In genomic region chr13:28449826-28450773, GRCh38 we compare ENCODE assay signal across 13 cellular contexts. TPM values are rescaled to one million over a fixed set of nuclear protein-coding genes. Genes with fewer than 3 reads are reported as not detected.
DNase-seq lines count a peak whose midpoint lies in the region; FAIRE-seq and TF ChIP-seq lines count a peak whose summit lies in the region.
"Had no signal": no experiment of that assay in that cellular context is flagged by ENCODE, and none has a peak within 500 bp of the region (broad histone marks: within the 10 kb centered on the region; RNA-seq: fewer than 3 reads in every experiment).

No MANE protein-coding gene starts in this region.

- FAIRE-seq in GM12891 (lab: Jason Lieb, UNC): peak; percentile 33

- DNase-seq in GM12891 (ENCODE audit: insufficient read length, low spot score) (no peak), HCEC 1CT (peak; percentile 11), WERI-Rb-1 (peak; percentile 70), SIG-M5 treated with dmso at 0.1 percent for 504 hours (lab: John Stamatoyannopoulos, UW; ENCODE audit: unreplicated experiment) (no peak), NCI-H2029 treated with DMSO at 0.1 percent for 48 hours (lab: John Stamatoyannopoulos, UW) (no peak), foreskin melanocyte (no peak)
- DNase-seq in stimulated activated CD4-positive, alpha-beta T cell treated with anti-CD3 and anti-CD28 coated beads, Interleukin-2, amount 100 ng/mL, for 48 hours: no peak
- DNase-seq: activated CD4-positive, alpha-beta T cell treated with anti-CD3 and anti-CD28 coated beads for 48 hours; activated effector memory CD4-positive, alpha-beta T cell treated with Interleukin-2 at 50 U/mL for 16 hours; C1 segment of cervical spinal cord; naive B cell; NCI-H1417 treated with DMSO at 0.1 percent for 48 hours had no signal

- TF ChIP-seq CTCF in WERI-Rb-1 (IDR thresholded peaks at IDR 0.05; ENCODE audit: low read depth, low read length): no peak
- no peak for TF ChIP-seq CTCF in nephron (IDR thresholded peaks at IDR 0.05; ENCODE audit: unreplicated experiment in 3 of 3)

- peaks cover 18% of the 10 kb centered on the region for H3K9me3 Mint-ChIP-seq in nephron

- H3K4me3 ChIP-seq in WERI-Rb-1 (ENCODE audit: low read depth, low read length): no peak overlapping the region

- H3K27me3 ChIP-seq in WERI-Rb-1 (ENCODE audit: insufficient read depth, low read depth, severe bottlenecking): no peaks in the 10 kb centered on the region

- peak overlapping the region; percentile 6 to 71 (median 8) for H3K27ac Mint-ChIP-seq in nephron
- H3K27ac Mint-ChIP-seq: naive B cell had no signal

- H3K36me3 ChIP-seq in WERI-Rb-1: no peaks in the 10 kb centered on the region

- peaks cover 5% of the 10 kb centered on the region for H3K9me3 ChIP-seq in WERI-Rb-1 (ENCODE audit: severe bottlenecking)

- peak overlapping the region in 1 of 3 experiments; percentile 29 for H3K4me3 Mint-ChIP-seq in nephron

- no peak overlapping the region for H3K27ac ChIP-seq in WERI-Rb-1

- H3K36me3 Mint-ChIP-seq in nephron (ENCODE audit: low read depth): peaks cover 4% of the 10 kb centered on the region
- H3K36me3 Mint-ChIP-seq: naive B cell had no signal

- peaks cover 13% of the 10 kb centered on the region for H3K27me3 Mint-ChIP-seq in nephron (ENCODE audit: low read depth)

- TF ChIP-seq POLR2A in GM12891 (IDR thresholded peaks at IDR 0.05; ENCODE audit: low read depth, low read length): no peak

- H3K4me1 Mint-ChIP-seq in nephron: peaks cover 29% of the 10 kb centered on the region
- H3K4me1 Mint-ChIP-seq: naive B cell had no signal

TF ChIP-seq in GM12891, 5 proteins besides CTCF, POLR2A, EP300 and RAD21:
- TF ChIP-seq SPI1 (IDR thresholded peaks at IDR 0.05; ENCODE audit: low read depth, low read length) (peak; percentile 13; the same call in 1 of the 2 replicates), POLR2AphosphoS5 (IDR thresholded peaks at IDR 0.05; ENCODE audit: low read depth, low read length) (no peak), TAF1 (IDR thresholded peaks at IDR 0.05; ENCODE audit: low read depth, low read length) (no peak)

RNA-seq across cellular contexts. Expression of gene FLT1, which starts 44.8 kb away (rescaled TPM):
- polyA plus RNA-seq in GM12891 (2012; ENCODE audit: low read depth, missing spikeins): 0.55 TPM

Comparison
In these comparisons a context has a peak if more than half of its experiments do, and no peak if none do; other contexts are left out.
1. DNase-seq: peak in HCEC 1CT (single experiment) and WERI-Rb-1 (single experiment); none in GM12891 (single experiment), SIG-M5 treated with dmso at 0.1 percent for 504 hours (single experiment), stimulated activated CD4-positive, alpha-beta T cell treated with anti-CD3 and anti-CD28 coated beads, Interleukin-2, amount 100 ng/mL, for 48 hours (0 of 2), NCI-H2029 treated with DMSO at 0.1 percent for 48 hours (single experiment) and foreskin melanocyte (single experiment).